Comparison of ENCODE assay signal across 1 cellular context in the genomic region with DNA sequence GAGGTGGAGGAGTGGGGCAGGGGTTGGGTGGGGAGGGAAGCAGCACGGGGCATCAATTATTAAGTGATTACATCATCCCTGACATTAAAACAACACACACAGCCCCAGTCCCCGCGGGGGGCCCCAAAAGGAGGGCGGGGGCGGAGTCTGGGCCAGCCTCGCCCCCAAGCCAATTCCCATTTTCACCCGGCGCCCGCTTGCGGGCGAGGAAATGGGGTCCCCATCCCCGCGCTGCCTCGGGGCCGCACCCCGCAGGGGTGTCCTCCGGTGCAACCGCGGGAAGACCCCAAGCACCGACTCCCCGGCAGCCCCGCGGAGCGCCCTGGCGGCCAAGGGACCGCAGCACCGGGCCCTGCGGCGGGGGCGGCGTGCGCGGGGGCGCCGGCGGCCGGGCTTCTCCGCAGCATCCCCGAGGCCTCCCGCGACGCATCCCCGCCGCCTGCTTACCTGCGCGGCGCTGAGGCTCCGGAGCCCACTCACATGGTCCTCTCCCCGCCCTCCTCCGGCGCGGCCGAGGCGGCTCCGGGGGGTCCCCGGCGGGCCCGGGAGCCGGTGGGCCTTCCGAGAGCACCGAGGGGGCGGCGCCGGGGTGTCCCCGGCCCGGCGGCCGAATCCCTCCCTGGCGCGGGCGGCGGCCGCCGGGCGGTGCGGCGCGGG.
TF ChIP-seq lines count a peak whose summit lies in the region.

No MANE protein-coding gene starts in this region.

TF ChIP-seq in GM23338, 12 proteins besides CTCF, POLR2A, EP300 and RAD21 (continued from another document):
- TF ChIP-seq, protein P1, sequence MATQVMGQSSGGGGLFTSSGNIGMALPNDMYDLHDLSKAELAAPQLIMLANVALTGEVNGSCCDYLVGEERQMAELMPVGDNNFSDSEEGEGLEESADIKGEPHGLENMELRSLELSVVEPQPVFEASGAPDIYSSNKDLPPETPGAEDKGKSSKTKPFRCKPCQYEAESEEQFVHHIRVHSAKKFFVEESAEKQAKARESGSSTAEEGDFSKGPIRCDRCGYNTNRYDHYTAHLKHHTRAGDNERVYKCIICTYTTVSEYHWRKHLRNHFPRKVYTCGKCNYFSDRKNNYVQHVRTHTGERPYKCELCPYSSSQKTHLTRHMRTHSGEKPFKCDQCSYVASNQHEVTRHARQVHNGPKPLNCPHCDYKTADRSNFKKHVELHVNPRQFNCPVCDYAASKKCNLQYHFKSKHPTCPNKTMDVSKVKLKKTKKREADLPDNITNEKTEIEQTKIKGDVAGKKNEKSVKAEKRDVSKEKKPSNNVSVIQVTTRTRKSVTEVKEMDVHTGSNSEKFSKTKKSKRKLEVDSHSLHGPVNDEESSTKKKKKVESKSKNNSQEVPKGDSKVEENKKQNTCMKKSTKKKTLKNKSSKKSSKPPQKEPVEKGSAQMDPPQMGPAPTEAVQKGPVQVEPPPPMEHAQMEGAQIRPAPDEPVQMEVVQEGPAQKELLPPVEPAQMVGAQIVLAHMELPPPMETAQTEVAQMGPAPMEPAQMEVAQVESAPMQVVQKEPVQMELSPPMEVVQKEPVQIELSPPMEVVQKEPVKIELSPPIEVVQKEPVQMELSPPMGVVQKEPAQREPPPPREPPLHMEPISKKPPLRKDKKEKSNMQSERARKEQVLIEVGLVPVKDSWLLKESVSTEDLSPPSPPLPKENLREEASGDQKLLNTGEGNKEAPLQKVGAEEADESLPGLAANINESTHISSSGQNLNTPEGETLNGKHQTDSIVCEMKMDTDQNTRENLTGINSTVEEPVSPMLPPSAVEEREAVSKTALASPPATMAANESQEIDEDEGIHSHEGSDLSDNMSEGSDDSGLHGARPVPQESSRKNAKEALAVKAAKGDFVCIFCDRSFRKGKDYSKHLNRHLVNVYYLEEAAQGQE (IDR thresholded peaks at IDR 0.05; ENCODE audit: unreplicated experiment): no peak
- no peak for TF ChIP-seq EZH2 (IDR thresholded peaks at IDR 0.05; ENCODE audit: low read depth, unreplicated experiment)
- no peak for TF ChIP-seq NANOG (IDR thresholded peaks at IDR 0.05; ENCODE audit: borderline replicate concordance)
- TF ChIP-seq STAT1 (IDR thresholded peaks at IDR 0.05; ENCODE audit: unreplicated experiment): no peak
- TF ChIP-seq CREB1 (CRISPR knock-in tag; IDR thresholded peaks at IDR 0.05; ENCODE audit: low read depth): no peak
- TF ChIP-seq, protein P2, sequence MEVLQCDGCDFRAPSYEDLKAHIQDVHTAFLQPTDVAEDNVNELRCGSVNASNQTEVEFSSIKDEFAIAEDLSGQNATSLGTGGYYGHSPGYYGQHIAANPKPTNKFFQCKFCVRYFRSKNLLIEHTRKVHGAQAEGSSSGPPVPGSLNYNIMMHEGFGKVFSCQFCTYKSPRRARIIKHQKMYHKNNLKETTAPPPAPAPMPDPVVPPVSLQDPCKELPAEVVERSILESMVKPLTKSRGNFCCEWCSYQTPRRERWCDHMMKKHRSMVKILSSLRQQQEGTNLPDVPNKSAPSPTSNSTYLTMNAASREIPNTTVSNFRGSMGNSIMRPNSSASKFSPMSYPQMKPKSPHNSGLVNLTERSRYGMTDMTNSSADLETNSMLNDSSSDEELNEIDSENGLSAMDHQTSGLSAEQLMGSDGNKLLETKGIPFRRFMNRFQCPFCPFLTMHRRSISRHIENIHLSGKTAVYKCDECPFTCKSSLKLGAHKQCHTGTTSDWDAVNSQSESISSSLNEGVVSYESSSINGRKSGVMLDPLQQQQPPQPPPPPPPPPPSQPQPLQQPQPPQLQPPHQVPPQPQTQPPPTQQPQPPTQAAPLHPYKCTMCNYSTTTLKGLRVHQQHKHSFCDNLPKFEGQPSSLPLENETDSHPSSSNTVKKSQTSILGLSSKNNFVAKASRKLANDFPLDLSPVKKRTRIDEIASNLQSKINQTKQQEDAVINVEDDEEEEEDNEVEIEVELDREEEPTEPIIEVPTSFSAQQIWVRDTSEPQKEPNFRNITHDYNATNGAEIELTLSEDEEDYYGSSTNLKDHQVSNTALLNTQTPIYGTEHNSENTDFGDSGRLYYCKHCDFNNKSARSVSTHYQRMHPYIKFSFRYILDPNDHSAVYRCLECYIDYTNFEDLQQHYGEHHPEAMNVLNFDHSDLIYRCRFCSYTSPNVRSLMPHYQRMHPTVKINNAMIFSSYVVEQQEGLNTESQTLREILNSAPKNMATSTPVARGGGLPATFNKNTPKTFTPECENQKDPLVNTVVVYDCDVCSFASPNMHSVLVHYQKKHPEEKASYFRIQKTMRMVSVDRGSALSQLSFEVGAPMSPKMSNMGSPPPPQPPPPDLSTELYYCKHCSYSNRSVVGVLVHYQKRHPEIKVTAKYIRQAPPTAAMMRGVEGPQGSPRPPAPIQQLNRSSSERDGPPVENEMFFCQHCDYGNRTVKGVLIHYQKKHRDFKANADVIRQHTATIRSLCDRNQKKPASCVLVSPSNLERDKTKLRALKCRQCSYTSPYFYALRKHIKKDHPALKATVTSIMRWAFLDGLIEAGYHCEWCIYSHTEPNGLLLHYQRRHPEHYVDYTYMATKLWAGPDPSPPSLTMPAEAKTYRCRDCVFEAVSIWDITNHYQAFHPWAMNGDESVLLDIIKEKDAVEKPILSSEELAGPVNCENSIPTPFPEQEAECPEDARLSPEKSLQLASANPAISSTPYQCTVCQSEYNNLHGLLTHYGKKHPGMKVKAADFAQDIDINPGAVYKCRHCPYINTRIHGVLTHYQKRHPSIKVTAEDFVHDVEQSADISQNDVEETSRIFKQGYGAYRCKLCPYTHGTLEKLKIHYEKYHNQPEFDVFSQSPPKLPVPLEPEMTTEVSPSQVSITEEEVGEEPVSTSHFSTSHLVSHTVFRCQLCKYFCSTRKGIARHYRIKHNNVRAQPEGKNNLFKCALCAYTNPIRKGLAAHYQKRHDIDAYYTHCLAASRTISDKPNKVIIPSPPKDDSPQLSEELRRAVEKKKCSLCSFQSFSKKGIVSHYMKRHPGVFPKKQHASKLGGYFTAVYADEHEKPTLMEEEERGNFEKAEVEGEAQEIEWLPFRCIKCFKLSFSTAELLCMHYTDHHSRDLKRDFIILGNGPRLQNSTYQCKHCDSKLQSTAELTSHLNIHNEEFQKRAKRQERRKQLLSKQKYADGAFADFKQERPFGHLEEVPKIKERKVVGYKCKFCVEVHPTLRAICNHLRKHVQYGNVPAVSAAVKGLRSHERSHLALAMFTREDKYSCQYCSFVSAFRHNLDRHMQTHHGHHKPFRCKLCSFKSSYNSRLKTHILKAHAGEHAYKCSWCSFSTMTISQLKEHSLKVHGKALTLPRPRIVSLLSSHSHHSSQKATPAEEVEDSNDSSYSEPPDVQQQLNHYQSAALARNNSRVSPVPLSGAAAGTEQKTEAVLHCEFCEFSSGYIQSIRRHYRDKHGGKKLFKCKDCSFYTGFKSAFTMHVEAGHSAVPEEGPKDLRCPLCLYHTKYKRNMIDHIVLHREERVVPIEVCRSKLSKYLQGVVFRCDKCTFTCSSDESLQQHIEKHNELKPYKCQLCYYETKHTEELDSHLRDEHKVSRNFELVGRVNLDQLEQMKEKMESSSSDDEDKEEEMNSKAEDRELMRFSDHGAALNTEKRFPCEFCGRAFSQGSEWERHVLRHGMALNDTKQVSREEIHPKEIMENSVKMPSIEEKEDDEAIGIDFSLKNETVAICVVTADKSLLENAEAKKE (CRISPR knock-in tag; IDR thresholded peaks at IDR 0.05): no peak
